Comparison of ENCODE assay signal across 11 cellular contexts in the genomic region with DNA sequence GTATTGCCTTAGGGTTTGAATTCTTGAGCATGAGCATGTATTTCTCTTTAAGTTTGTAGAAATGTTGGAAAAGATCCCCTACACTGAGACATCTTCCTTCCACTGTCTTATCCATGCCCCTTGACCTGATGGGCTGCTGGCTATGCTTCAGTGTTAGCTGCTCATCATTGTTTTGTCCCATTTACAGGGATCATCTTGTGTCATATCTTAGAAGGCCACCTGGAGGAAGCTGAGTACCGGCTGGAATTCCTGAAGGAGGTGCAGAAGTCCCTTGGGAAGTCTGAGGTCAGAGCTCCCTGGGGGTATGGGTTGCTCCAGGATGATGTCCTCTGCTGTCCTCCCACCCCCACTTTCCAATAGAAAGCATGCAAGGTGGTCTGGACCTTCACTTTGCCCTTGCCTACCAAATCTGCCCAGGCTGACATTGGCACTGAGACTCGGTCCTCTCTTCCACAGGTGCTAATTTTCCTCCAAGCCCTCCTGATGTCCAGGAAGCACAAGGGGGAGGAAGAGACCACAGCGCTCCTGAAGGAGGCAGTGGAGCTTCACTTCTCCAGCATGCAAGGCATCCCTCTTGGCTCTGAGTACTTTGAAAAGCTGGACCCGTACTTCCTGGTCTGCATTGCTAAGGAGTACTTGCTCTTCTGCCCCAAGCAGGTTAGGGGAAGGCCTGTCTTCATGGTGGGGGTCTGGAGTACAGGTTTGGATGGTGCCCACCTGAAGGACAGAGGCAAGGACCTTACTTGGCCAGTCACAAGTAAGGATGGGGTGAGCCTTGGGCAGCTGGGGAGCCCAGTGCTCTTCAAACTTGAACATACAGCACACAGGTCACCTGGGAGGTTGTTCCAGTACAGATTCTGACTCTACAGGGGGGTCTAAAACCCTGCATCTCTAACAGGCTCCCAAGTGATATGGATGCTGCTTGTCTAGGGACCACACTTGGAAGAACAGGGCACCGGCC. TPM values are rescaled to one million over a fixed set of nuclear protein-coding genes. Genes with fewer than 3 reads are reported as not detected.
DNase-seq lines count a peak whose midpoint lies in the region; ATAC-seq, FAIRE-seq and TF ChIP-seq lines count a peak whose summit lies in the region.
"Had no signal": no experiment of that assay in that cellular context is flagged by ENCODE, and none has a peak within 500 bp of the region (broad histone marks: within the 10 kb centered on the region; RNA-seq: fewer than 3 reads in every experiment).

No MANE protein-coding gene starts in this region.

- H3K4me1 ChIP-seq in kidney (ENCODE audit: control insufficient read depth in 1 of 2, insufficient read depth in 1 of 2, low read depth in 1 of 2, low read length in 2 of 2) = peaks cover 0 to 4% of the 10 kb centered on the region in 2 donors

- H3K27me3 Mint-ChIP-seq in type B pancreatic cell = no peaks in the 10 kb centered on the region
- H3K27me3 Mint-ChIP-seq: CD4-positive, alpha-beta T cell had no signal

- peak overlapping the region; percentile 87 for H3K27ac Mint-ChIP-seq in type B pancreatic cell
- H3K27ac Mint-ChIP-seq: CD4-positive, alpha-beta T cell had no signal

- TF ChIP-seq CTCF in astrocyte of the spinal cord (IDR thresholded peaks at IDR 0.05; ENCODE audit: low read depth, low read length) (peak; percentile 56), kidney (IDR thresholded peaks at IDR 0.05; ENCODE audit: borderline replicate concordance, extremely low read depth, insufficient read depth) (peak; percentile 13), type B pancreatic cell (conservative IDR thresholded peaks at IDR 0.05) (peak; percentile 27)

- H3K4me3 Mint-ChIP-seq in type B pancreatic cell = peak overlapping the region; percentile 50
- H3K4me3 Mint-ChIP-seq: CD4-positive, alpha-beta T cell had no signal

- H3K36me3 Mint-ChIP-seq in type B pancreatic cell = no peaks in the 10 kb centered on the region

- H3K4me3 ChIP-seq in astrocyte of the spinal cord (ENCODE audit: low read depth, low read length) (no peak overlapping the region), kidney (ENCODE audit: low read length in 2 of 2) (no peak overlapping the region)

- no peaks in the 10 kb centered on the region for H3K9me3 ChIP-seq in kidney (ENCODE audit: control insufficient read depth in 1 of 2, low read length in 2 of 2)

- in situ Hi-C loops in astrocyte of the spinal cord (cut with HindIII; ENCODE audit: low sequenced_read_pairs) = loop anchor here (25.0 kb wide), 1 partner anchor 162 kb away; the partner anchor contains the start of gene CX3CR1

- no peak for TF ChIP-seq POLR2A in GM12892 (IDR thresholded peaks at IDR 0.05; ENCODE audit: low read depth, low read length)

- ATAC-seq in GM19023 (IDR thresholded peaks at IDR 0.05; ENCODE audit: unreplicated experiment) = no peak

- no peaks in the 10 kb centered on the region for H3K9me3 Mint-ChIP-seq in type B pancreatic cell
- H3K9me3 Mint-ChIP-seq: CD4-positive, alpha-beta T cell had no signal

- FAIRE-seq in kidney (lab: Jason Lieb, UNC) = no peak
- no peak for FAIRE-seq in GM12892 (lab: Jason Lieb, UNC)
- FAIRE-seq: TTC549 had no signal

- peaks cover 0 to 8% of the 10 kb centered on the region in 2 donors for H3K36me3 ChIP-seq in kidney (ENCODE audit: control insufficient read depth in 1 of 2, insufficient read depth in 2 of 2, low read length in 2 of 2)

- peak; percentile 4 for DNase-seq in NCI-H2196 (lab: John Stamatoyannopoulos, UW; ENCODE audit: unreplicated experiment)
- no peak for DNase-seq in NCI-H2196 treated with DMSO at 0.1 percent for 48 hours (lab: John Stamatoyannopoulos, UW; ENCODE audit: unreplicated experiment)
- peak; percentile 40 for DNase-seq in astrocyte of the spinal cord (ENCODE audit: low read depth, low spot score)
- peak; percentile 43 for DNase-seq in kidney
- no peak for DNase-seq in type B pancreatic cell (ENCODE audit: extremely low spot score, unreplicated experiment)
- no peak for DNase-seq in GM12892 (ENCODE audit: insufficient read length)
- no peak for DNase-seq in NCI-H748 (lab: John Stamatoyannopoulos, UW; ENCODE audit: unreplicated experiment)
- DNase-seq: cerebellar nuclear complex had no signal

- H3K4me1 Mint-ChIP-seq in type B pancreatic cell (ENCODE audit: unreplicated experiment) = peaks cover 20% of the 10 kb centered on the region

- intact Hi-C loops in kidney (cut with DNase I) = loop anchor here (5.0 kb wide), 1 partner anchor 167 kb away; no protein-coding TSS in a partner anchor

- H3K27ac ChIP-seq in kidney (ENCODE audit: low read depth in 2 of 2, low read length in 2 of 2) = no peak overlapping the region

- no peak overlapping the region for H3K9ac ChIP-seq in kidney (ENCODE audit: low read length in 2 of 2)

RNA-seq across cellular contexts. Expression of gene TTC21A, which starts 17.7 kb away (rescaled TPM):
- total RNA-seq in kidney (14.1 TPM), type B pancreatic cell (ENCODE audit: low replicate concordance) (9.8 and 10.3 TPM in 2 replicates)
- polyA plus RNA-seq in kidney (ENCODE audit: insufficient read depth, low read depth, low replicate concordance) = 4.8 TPM
- 3.8 TPM for polyA plus RNA-seq in GM12892 (2012; ENCODE audit: missing spikeins)

RNA-seq across cellular contexts. Expression of gene GORASP1, which starts 17.7 kb away (rescaled TPM):
- total RNA-seq in kidney (70.9 TPM), type B pancreatic cell (ENCODE audit: low replicate concordance) (76.5 and 98.4 TPM in 2 replicates)
- polyA plus RNA-seq in kidney (ENCODE audit: insufficient read depth, low read depth, low replicate concordance) = 38.8 TPM
- polyA plus RNA-seq in GM12892 (2012; ENCODE audit: missing spikeins) = 24.0 TPM

RNA-seq across cellular contexts. Expression of gene CSRNP1, which starts 28.2 kb away (rescaled TPM):
- 21.6 TPM for total RNA-seq in kidney
- polyA plus RNA-seq in kidney (ENCODE audit: insufficient read depth, low read depth, low replicate concordance) = 16.5 TPM
- 7.5 and 24.5 TPM in 2 replicates for total RNA-seq in type B pancreatic cell (ENCODE audit: low replicate concordance)
- 14.0 TPM for polyA plus RNA-seq in GM12892 (2012; ENCODE audit: missing spikeins)

Comparison
In these comparisons a context has a peak if more than half of its experiments do, and no peak if none do; other contexts are left out.
1. DNase-seq: peak in NCI-H2196 (single experiment), astrocyte of the spinal cord (single experiment) and kidney (single experiment); none in NCI-H2196 treated with DMSO at 0.1 percent for 48 hours (single experiment), type B pancreatic cell (single experiment), GM12892 (single experiment) and NCI-H748 (single experiment).
2. Peak in every context shown above with its lines, with median percentiles within 50 percentile points of each other: CTCF ChIP-seq.